8 cellular contexts compared by ENCODE assay signal in the genomic region with DNA sequence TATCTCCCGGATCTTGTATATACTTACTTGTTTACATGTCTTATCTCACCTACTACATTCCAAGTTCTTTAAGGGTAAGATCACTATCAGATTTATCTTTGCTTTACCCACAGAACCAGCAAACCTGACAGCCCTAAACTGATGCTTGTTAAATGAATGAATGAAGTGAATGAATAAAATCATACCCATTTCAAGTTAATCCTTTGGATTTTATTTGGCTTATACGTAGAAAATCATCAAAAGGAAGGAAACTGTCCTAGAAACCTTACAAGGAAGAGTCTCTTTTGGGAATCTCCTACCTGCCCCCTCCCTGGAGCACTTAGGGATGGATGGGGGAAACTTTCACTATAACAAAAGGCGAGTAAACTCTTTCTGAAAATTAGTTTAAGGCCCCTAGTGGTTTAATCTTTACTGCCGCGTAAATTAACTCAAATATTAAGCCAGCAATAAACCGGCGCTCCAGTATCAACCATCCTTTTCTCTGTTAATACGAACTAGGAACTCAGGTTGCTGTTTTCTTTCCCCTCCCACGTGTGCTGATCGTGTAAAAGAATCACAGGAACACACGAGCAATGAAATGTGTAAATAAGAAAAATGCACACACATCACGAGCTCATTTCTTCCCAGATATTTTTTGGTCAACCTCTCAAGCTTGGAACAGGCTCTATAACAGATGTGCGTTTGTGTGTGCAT. TPM values are rescaled to one million over a fixed set of nuclear protein-coding genes. Genes with fewer than 3 reads are reported as not detected.
A peak's percentile ranks its signal among the peaks of the same experiment; 100 is the strongest.
DNase-seq lines count a peak whose midpoint lies in the region; ATAC-seq and TF ChIP-seq lines count a peak whose summit lies in the region.

No MANE protein-coding gene starts in this region.

- no peaks in the 10 kb centered on the region for H3K36me3 Mint-ChIP-seq in activated naive CD8-positive, alpha-beta T cell treated with anti-CD3 and anti-CD28 coated beads, Interleukin-2, amount 50 U/mL, for 24 hours (ENCODE audit: low read depth)

- H3K4me3 ChIP-seq in left ventricle myocardium inferior: peak overlapping the region; percentile 96
- peak overlapping the region; percentile 65 to 96 (median 85) for H3K4me3 ChIP-seq in tibial nerve

- H3K36me3 ChIP-seq in left ventricle myocardium inferior: no peaks in the 10 kb centered on the region
- no peaks in the 10 kb centered on the region for H3K36me3 ChIP-seq in tibial nerve

- no peak for ATAC-seq in Right ventricle myocardium superior (ENCODE audit: poor library complexity)
- no peak for ATAC-seq in activated naive CD8-positive, alpha-beta T cell treated with anti-CD3 and anti-CD28 coated beads, Interleukin-2, amount 50 U/mL, for 24 hours
- ATAC-seq in GM19328 (IDR thresholded peaks at IDR 0.05; ENCODE audit: unreplicated experiment): no peak

- H3K4me1 Mint-ChIP-seq in activated naive CD8-positive, alpha-beta T cell treated with anti-CD3 and anti-CD28 coated beads, Interleukin-2, amount 50 U/mL, for 24 hours: peaks cover 24% of the 10 kb centered on the region

- H3K27ac Mint-ChIP-seq in activated naive CD8-positive, alpha-beta T cell treated with anti-CD3 and anti-CD28 coated beads, Interleukin-2, amount 50 U/mL, for 24 hours: peak overlapping the region; percentile 56

- no peak for TF ChIP-seq CTCF in left ventricle myocardium inferior (IDR thresholded peaks at IDR 0.05; ENCODE audit: borderline replicate concordance)
- peak in 2 of 5 experiments; percentile 7 to 16 for TF ChIP-seq CTCF in tibial nerve (IDR thresholded peaks at IDR 0.05)

- H3K4me1 ChIP-seq in left ventricle myocardium inferior (peaks cover 48% of the 10 kb centered on the region), tibial nerve (peaks cover 0 to 26% (median 9%) of the 10 kb centered on the region in 4 donors)

- DNase-seq in left ventricle myocardium inferior (no peak), Right ventricle myocardium superior (no peak), kidney glomerular epithelial cell (lab: John Stamatoyannopoulos, UW) (peak; percentile 25), tibial nerve (ENCODE audit: low spot score in 2 of 2) (no peak), KBM-7 (no peak), DMS153 treated with DMSO at 0.1 percent for 48 hours (lab: John Stamatoyannopoulos, UW; ENCODE audit: unreplicated experiment) (no peak)
- no peak for DNase-seq in activated naive CD8-positive, alpha-beta T cell treated with anti-CD3 and anti-CD28 coated beads, Interleukin-2, amount 50 U/mL, for 24 hours

- no peak for TF ChIP-seq EP300 in tibial nerve (IDR thresholded peaks at IDR 0.05)

- 9 to 15% methylated on average over 13 of the region's 13 CpGs for WGBS in tibial nerve, 2 donors

- H3K9me3 ChIP-seq in left ventricle myocardium inferior (replicated peaks) (no peaks in the 10 kb centered on the region), tibial nerve (no peaks in the 10 kb centered on the region)

- H3K27ac ChIP-seq in left ventricle myocardium inferior (replicated peaks): peak overlapping the region; percentile 98
- peak overlapping the region; percentile 84 to 99 (median 96) for H3K27ac ChIP-seq in tibial nerve

- peak overlapping the region; percentile 90 for H3K4me3 Mint-ChIP-seq in activated naive CD8-positive, alpha-beta T cell treated with anti-CD3 and anti-CD28 coated beads, Interleukin-2, amount 50 U/mL, for 24 hours

- H3K9me3 Mint-ChIP-seq in activated naive CD8-positive, alpha-beta T cell treated with anti-CD3 and anti-CD28 coated beads, Interleukin-2, amount 50 U/mL, for 24 hours: no peaks in the 10 kb centered on the region

- H3K27me3 ChIP-seq in left ventricle myocardium inferior (ENCODE audit: low read depth) (no peaks in the 10 kb centered on the region), tibial nerve (no peaks in the 10 kb centered on the region)

- H3K27me3 Mint-ChIP-seq in activated naive CD8-positive, alpha-beta T cell treated with anti-CD3 and anti-CD28 coated beads, Interleukin-2, amount 50 U/mL, for 24 hours: peaks cover 39% of the 10 kb centered on the region

- in situ Hi-C loops in KBM-7 (cut with MboI; ENCODE audit: low pct_unique_long_range_greater_than_20kb, low sequenced_read_pairs): no loop called here

- intact Hi-C loops in left ventricle myocardium inferior (cut with micrococcal nuclease) (loop anchor here (5.0 to 10.0 kb wide), 2 partner anchors 67 to 179 kb away; no protein-coding TSS in a partner anchor), Right ventricle myocardium superior (cut with DNase I) (loop anchor here (5.0 kb wide), 1 partner anchor 67 kb away; no protein-coding TSS in a partner anchor)

- no peak for TF ChIP-seq POLR2A in tibial nerve (IDR thresholded peaks at IDR 0.05)

RNA-seq across cellular contexts. Expression of a gene that starts 1.2 kb away (rescaled TPM):
- total RNA-seq in left ventricle myocardium inferior: 68.3 TPM
- 65.8 TPM for total RNA-seq in Right ventricle myocardium superior
- total RNA-seq in tibial nerve: 100 to 1,000 TPM; 279 to 370 (median 307) TPM
